Comparison of ENCODE assay signal across 8 cellular contexts in the genomic region with DNA sequence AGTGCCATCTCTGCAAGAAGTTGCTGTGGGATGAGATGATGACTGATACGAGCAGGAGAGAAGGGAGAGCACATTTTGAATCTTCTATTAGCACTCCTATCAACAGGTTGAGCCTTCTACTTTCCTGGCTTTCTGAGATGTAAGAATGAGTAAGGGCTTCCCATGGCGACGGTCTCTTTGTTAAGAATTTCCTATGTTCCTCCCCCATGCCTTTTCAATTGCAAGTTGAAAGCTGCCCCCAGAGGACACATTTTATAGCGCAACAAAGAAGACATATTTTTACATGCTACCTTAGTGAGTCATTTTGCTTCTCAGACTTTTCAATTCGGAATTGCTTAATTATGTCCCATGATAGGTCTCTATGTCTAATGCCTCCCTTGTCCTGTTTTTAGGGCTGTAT.
DNase-seq lines count a peak whose midpoint lies in the region; ATAC-seq and TF ChIP-seq lines count a peak whose summit lies in the region.

No MANE protein-coding gene starts in this region.

- no peaks in the 10 kb centered on the region for H3K9me3 ChIP-seq in ascending aorta

- no peaks in the 10 kb centered on the region for H3K27me3 ChIP-seq in ascending aorta

- H3K4me3 ChIP-seq in ascending aorta = no peak overlapping the region

- peak; percentile 28 to 50 (median 35) for TF ChIP-seq CTCF in nephron (IDR thresholded peaks at IDR 0.05; ENCODE audit: unreplicated experiment in 3 of 3)
- TF ChIP-seq CTCF in ascending aorta (IDR thresholded peaks at IDR 0.05) = peak in 1 of 3 experiments; percentile 6

- peak overlapping the region in 2 of 3 experiments; percentile 13 to 51 for H3K27ac Mint-ChIP-seq in nephron
- no peak overlapping the region for H3K27ac Mint-ChIP-seq in natural killer cell treated with Interleukin-12 subunit alpha and Interleukin-12 subunit beta and Interleukin-15 and Interleukin-18, amount 100 ng/mL, for 72 hours
- no peak overlapping the region for H3K27ac Mint-ChIP-seq in stimulated activated effector memory CD8-positive, alpha-beta T cell treated with anti-CD3 and anti-CD28 coated beads, Interleukin-12 subunit alpha, Interleukin-12 subunit beta, amount 100 ng/mL, for 72 hours

- intact Hi-C loops in Right ventricle myocardium superior (cut with DNase I) (no loop called here), ascending aorta (cut with DNase I) (no loop called here)

- no peaks in the 10 kb centered on the region for H3K36me3 Mint-ChIP-seq in nephron (ENCODE audit: low read depth)
- H3K36me3 Mint-ChIP-seq in natural killer cell treated with Interleukin-12 subunit alpha and Interleukin-12 subunit beta and Interleukin-15 and Interleukin-18, amount 100 ng/mL, for 72 hours = no peaks in the 10 kb centered on the region
- no peaks in the 10 kb centered on the region for H3K36me3 Mint-ChIP-seq in stimulated activated effector memory CD8-positive, alpha-beta T cell treated with anti-CD3 and anti-CD28 coated beads, Interleukin-12 subunit alpha, Interleukin-12 subunit beta, amount 100 ng/mL, for 72 hours

- peaks cover 0 to 3% of the 10 kb centered on the region in 2 donors for H3K4me1 ChIP-seq in ascending aorta

- peaks cover 10% of the 10 kb centered on the region for H3K27me3 Mint-ChIP-seq in nephron (ENCODE audit: low read depth)
- H3K27me3 Mint-ChIP-seq in natural killer cell treated with Interleukin-12 subunit alpha and Interleukin-12 subunit beta and Interleukin-15 and Interleukin-18, amount 100 ng/mL, for 72 hours = no peaks in the 10 kb centered on the region

- H3K4me3 Mint-ChIP-seq in nephron = no peak overlapping the region
- H3K4me3 Mint-ChIP-seq in natural killer cell treated with Interleukin-12 subunit alpha and Interleukin-12 subunit beta and Interleukin-15 and Interleukin-18, amount 100 ng/mL, for 72 hours = no peak overlapping the region
- H3K4me3 Mint-ChIP-seq in stimulated activated effector memory CD8-positive, alpha-beta T cell treated with anti-CD3 and anti-CD28 coated beads, Interleukin-12 subunit alpha, Interleukin-12 subunit beta, amount 100 ng/mL, for 72 hours = no peak overlapping the region

- H3K27ac ChIP-seq in ascending aorta = no peak overlapping the region

- no peaks in the 10 kb centered on the region for H3K36me3 ChIP-seq in ascending aorta

- H3K9me3 Mint-ChIP-seq in nephron = no peaks in the 10 kb centered on the region
- H3K9me3 Mint-ChIP-seq in natural killer cell treated with Interleukin-12 subunit alpha and Interleukin-12 subunit beta and Interleukin-15 and Interleukin-18, amount 100 ng/mL, for 72 hours = peaks cover 3% of the 10 kb centered on the region
- no peaks in the 10 kb centered on the region for H3K9me3 Mint-ChIP-seq in stimulated activated effector memory CD8-positive, alpha-beta T cell treated with anti-CD3 and anti-CD28 coated beads, Interleukin-12 subunit alpha, Interleukin-12 subunit beta, amount 100 ng/mL, for 72 hours

- H3K4me1 Mint-ChIP-seq in nephron = peaks cover 27% of the 10 kb centered on the region
- no peaks in the 10 kb centered on the region for H3K4me1 Mint-ChIP-seq in natural killer cell treated with Interleukin-12 subunit alpha and Interleukin-12 subunit beta and Interleukin-15 and Interleukin-18, amount 100 ng/mL, for 72 hours (ENCODE audit: low read depth in 2 of 2)
- H3K4me1 Mint-ChIP-seq in stimulated activated effector memory CD8-positive, alpha-beta T cell treated with anti-CD3 and anti-CD28 coated beads, Interleukin-12 subunit alpha, Interleukin-12 subunit beta, amount 100 ng/mL, for 72 hours = no peaks in the 10 kb centered on the region

- ATAC-seq in natural killer cell treated with Interleukin-12 subunit alpha and Interleukin-12 subunit beta and Interleukin-15 and Interleukin-18, amount 100 ng/mL, for 72 hours = no peak
- no peak for ATAC-seq in Right ventricle myocardium superior (ENCODE audit: poor library complexity)
- ATAC-seq in stimulated activated effector memory CD8-positive, alpha-beta T cell treated with anti-CD3 and anti-CD28 coated beads, Interleukin-12 subunit alpha, Interleukin-12 subunit beta, amount 100 ng/mL, for 72 hours = no peak

- peak; percentile 76 for DNase-seq in GM04503 (ENCODE audit: low read depth)
- DNase-seq in NCI-H1930 (lab: John Stamatoyannopoulos, UW) = peak; percentile 6 to 19
- DNase-seq in brain pericyte (ENCODE audit: low read depth, low spot score) = peak; percentile 20
- DNase-seq in natural killer cell treated with Interleukin-12 subunit alpha and Interleukin-12 subunit beta and Interleukin-15 and Interleukin-18, amount 100 ng/mL, for 72 hours (ENCODE audit: low spot score) = no peak
- DNase-seq in Right ventricle myocardium superior = no peak
- DNase-seq in stimulated activated effector memory CD8-positive, alpha-beta T cell treated with anti-CD3 and anti-CD28 coated beads, Interleukin-12 subunit alpha, Interleukin-12 subunit beta, amount 100 ng/mL, for 72 hours (ENCODE audit: low spot score in 2 of 2) = no peak
- DNase-seq in ascending aorta (ENCODE audit: low spot score in 2 of 2) = no peak

Comparison
In these comparisons a context has a peak if more than half of its experiments do, and no peak if none do; other contexts are left out.
1. DNase-seq: peak in GM04503 (single experiment), NCI-H1930 (2 of 2) and brain pericyte (single experiment); none in natural killer cell treated with Interleukin-12 subunit alpha and Interleukin-12 subunit beta and Interleukin-15 and Interleukin-18, amount 100 ng/mL, for 72 hours (single experiment), Right ventricle myocardium superior (single experiment), stimulated activated effector memory CD8-positive, alpha-beta T cell treated with anti-CD3 and anti-CD28 coated beads, Interleukin-12 subunit alpha, Interleukin-12 subunit beta, amount 100 ng/mL, for 72 hours (0 of 2) and ascending aorta (0 of 2).
2. H3K27ac Mint-ChIP-seq: peak in nephron (2 of 3); none in natural killer cell treated with Interleukin-12 subunit alpha and Interleukin-12 subunit beta and Interleukin-15 and Interleukin-18, amount 100 ng/mL, for 72 hours (0 of 2) and stimulated activated effector memory CD8-positive, alpha-beta T cell treated with anti-CD3 and anti-CD28 coated beads, Interleukin-12 subunit alpha, Interleukin-12 subunit beta, amount 100 ng/mL, for 72 hours (single experiment).